Comparison of ENCODE assay signal across 23 cellular contexts in the genomic region with DNA sequence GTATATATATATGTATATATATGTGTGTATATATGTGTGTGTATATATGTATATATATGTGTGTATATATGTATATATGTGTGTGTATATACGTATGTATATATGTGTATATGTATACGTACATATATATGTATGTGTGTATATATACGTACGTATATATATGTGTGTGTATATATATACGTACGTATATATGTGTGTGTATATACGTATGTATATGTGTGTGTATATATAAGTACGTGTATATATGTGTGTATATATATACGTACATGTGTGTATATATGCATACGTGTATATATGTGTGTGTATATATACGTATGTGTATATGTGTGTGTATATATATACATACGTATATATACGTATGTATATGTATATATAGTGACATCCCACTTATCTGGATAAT.
"Had no signal": no experiment of that assay in that cellular context is flagged by ENCODE, and none has a peak within 500 bp of the region (broad histone marks: within the 10 kb centered on the region; RNA-seq: fewer than 3 reads in every experiment).

No MANE protein-coding gene starts in this region.

- H3K27me3 ChIP-seq: colonic mucosa, gastrocnemius medialis, left lung had no signal

- H3K9me3 Mint-ChIP-seq: dendritic cell treated with granulocyte-macrophage colony-stimulating factor and Interleukin-4, amounts not matched to agents 40 ng/mL and 50 ng/mL, for 4 days; effector memory CD8-positive, alpha-beta T cell; endodermal cell; mesothelial cell of epicardium had no signal

- H3K4me1 ChIP-seq: colonic mucosa, esophagus muscularis mucosa, foreskin keratinocyte, gastrocnemius medialis, heart right ventricle, left lung, lower lobe of right lung had no signal

- H3K36me3 ChIP-seq: colonic mucosa, esophagus muscularis mucosa, gastrocnemius medialis, heart right ventricle, left lung, lower lobe of right lung had no signal

- ATAC-seq: effector memory CD8-positive, alpha-beta T cell; foreskin keratinocyte; gastrocnemius medialis; heart right ventricle; left cardiac atrium; left lung; left ventricle myocardium superior; lower lobe of right lung; mucosa of descending colon had no signal

- H3K4me1 Mint-ChIP-seq: endodermal cell, mesothelial cell of epicardium had no signal

- DNase-seq: colonic mucosa; cortex of kidney; effector CD8-positive, alpha-beta T cell; effector memory CD8-positive, alpha-beta T cell; endodermal cell; foreskin keratinocyte; gastrocnemius medialis; glutamatergic neuron; head of caudate nucleus; heart right ventricle; hippocampal formation; kidney glomerular epithelial cell; left cardiac atrium; left lung; left ventricle myocardium superior; lower lobe of right lung; mesenchymal stem cell; mucosa of descending colon had no signal

- H3K27me3 Mint-ChIP-seq: dendritic cell treated with granulocyte-macrophage colony-stimulating factor and Interleukin-4, amounts not matched to agents 40 ng/mL and 50 ng/mL, for 4 days had no signal

- H3K9me3 ChIP-seq: colonic mucosa, esophagus muscularis mucosa, gastrocnemius medialis, heart right ventricle, left lung, lower lobe of right lung, mucosa of descending colon had no signal

- H3K4me3 Mint-ChIP-seq: dendritic cell treated with granulocyte-macrophage colony-stimulating factor and Interleukin-4, amounts not matched to agents 40 ng/mL and 50 ng/mL, for 4 days; effector memory CD8-positive, alpha-beta T cell; endodermal cell; mesothelial cell of epicardium had no signal

- H3K27ac ChIP-seq: colonic mucosa, esophagus muscularis mucosa, foreskin keratinocyte, gastrocnemius medialis, heart right ventricle, left lung, lower lobe of right lung had no signal

- H3K27ac Mint-ChIP-seq: dendritic cell treated with granulocyte-macrophage colony-stimulating factor and Interleukin-4, amounts not matched to agents 40 ng/mL and 50 ng/mL, for 4 days; effector memory CD8-positive, alpha-beta T cell; endodermal cell; mesothelial cell of epicardium had no signal

- FAIRE-seq: endothelial cell of umbilical vein, keratinocyte had no signal

- H3K4me3 ChIP-seq: colonic mucosa, esophagus muscularis mucosa, gastrocnemius medialis, heart right ventricle, left lung, lower lobe of right lung, mucosa of descending colon had no signal
